Comparison of ENCODE assay signal across 16 cellular contexts in the genomic region with DNA sequence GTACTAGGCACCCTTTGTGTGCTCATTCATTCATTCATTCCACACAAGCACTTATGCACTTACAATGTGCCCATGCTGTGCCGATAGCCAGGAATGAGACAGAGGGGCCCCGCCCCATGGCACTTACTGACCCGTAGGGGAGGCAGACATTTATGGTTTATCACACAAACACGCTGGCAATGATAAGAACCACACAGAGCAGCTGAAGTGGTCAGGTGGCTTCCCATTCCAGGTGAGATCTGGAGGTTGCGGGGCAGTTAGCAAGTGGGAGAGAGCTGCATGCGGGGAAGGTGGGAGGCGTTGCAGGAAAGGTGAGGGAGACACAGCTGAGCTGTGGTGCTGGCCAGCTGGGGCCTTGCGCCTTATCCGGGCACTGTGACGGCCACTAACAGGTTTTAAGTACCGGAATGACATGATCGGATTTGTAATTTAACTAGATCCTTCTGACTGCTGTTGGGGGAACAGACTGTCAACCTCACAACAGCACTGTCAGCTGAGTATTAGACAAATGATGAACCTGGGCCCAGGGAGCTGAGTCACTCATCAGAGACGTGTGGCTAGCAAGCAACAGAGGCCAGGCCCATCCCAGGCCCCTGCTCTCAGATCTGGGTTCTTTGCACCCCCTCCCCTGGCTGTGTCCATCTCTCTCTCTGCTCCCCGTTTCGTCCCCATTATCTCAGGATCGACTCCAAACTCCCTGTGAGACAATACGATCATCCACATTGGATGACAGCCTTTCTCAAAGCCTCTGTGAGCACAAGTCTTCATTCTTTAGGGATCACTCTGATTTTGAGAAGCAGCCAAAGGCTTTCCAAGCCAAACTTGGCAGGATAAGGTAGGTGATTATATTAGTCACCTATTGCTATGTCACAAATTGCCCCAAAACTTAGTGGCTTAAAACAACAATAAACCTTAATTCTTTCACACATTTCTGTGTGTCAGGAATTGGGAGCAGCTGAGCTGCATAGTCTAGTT. TPM values are rescaled to one million over a fixed set of nuclear protein-coding genes. Genes with fewer than 3 reads are reported as not detected.
DNase-seq lines count a peak whose midpoint lies in the region; TF ChIP-seq lines count a peak whose summit lies in the region.
"Had no signal": no experiment of that assay in that cellular context is flagged by ENCODE, and none has a peak within 500 bp of the region (broad histone marks: within the 10 kb centered on the region; RNA-seq: fewer than 3 reads in every experiment).

No MANE protein-coding gene starts in this region.

- H3K4me1 ChIP-seq in ACC112 (ENCODE audit: control insufficient read depth, insufficient read depth, low read length, unreplicated experiment): peaks cover 31% of the 10 kb centered on the region
- H3K4me1 ChIP-seq in testis: peaks cover 5% of the 10 kb centered on the region
- H3K4me1 ChIP-seq in transverse colon: peaks cover 0 to 7% (median 2%) of the 10 kb centered on the region in 4 donors

- in situ Hi-C loops in transverse colon (cut with MboI; ENCODE audit: low pct_ligation_motif_present in 1 of 4, low pct_unique_long_range_greater_than_20kb in 1 of 4, low sequenced_read_pairs in 3 of 4): no loop called here

- intact Hi-C loops in testis (cut with DNase I; ENCODE audit: low total_unique reads): no loop called here
- intact Hi-C loops in transverse colon (cut with DNase I; ENCODE audit: low total_unique reads): no loop called here

- no peaks in the 10 kb centered on the region for H3K27me3 ChIP-seq in ACC112 (ENCODE audit: insufficient read depth, low read length)
- H3K27me3 ChIP-seq in testis: no peaks in the 10 kb centered on the region
- H3K27me3 ChIP-seq in transverse colon: no peaks in the 10 kb centered on the region

- no peaks in the 10 kb centered on the region for H3K36me3 ChIP-seq in ACC112 (ENCODE audit: insufficient read depth, low read length)
- H3K36me3 ChIP-seq in testis (ENCODE audit: low read depth, missing control alignments): no peaks in the 10 kb centered on the region
- no peaks in the 10 kb centered on the region for H3K36me3 ChIP-seq in transverse colon
- H3K36me3 ChIP-seq: BLaER1 treated with 17β-estradiol and CSF1 and Interleukin-3, amounts not matched to agents 10 nM and 100 nM had no signal

- TF ChIP-seq POLR2A in testis (IDR thresholded peaks at IDR 0.05) (no peak), transverse colon (IDR thresholded peaks at IDR 0.05) (no peak)

- H3K9me3 ChIP-seq in testis: no peaks in the 10 kb centered on the region
- H3K9me3 ChIP-seq in transverse colon: no peaks in the 10 kb centered on the region
- H3K9me3 ChIP-seq: BLaER1 treated with 17β-estradiol and CSF1 and Interleukin-3, amounts not matched to agents 10 nM and 100 nM had no signal

- H3K27ac ChIP-seq in ACC112 (ENCODE audit: low read depth, low read length) (peak overlapping the region; percentile 28; the same call in 1 of the 2 replicates), testis (no peak overlapping the region), transverse colon (no peak overlapping the region)
- H3K27ac ChIP-seq: BLaER1 treated with 17β-estradiol and CSF1 and Interleukin-3, amounts not matched to agents 10 nM and 100 nM had no signal

- H3K4me3 ChIP-seq in ACC112 (ENCODE audit: low read depth, low read length) (no peak overlapping the region), testis (no peak overlapping the region), transverse colon (no peak overlapping the region)
- H3K4me3 ChIP-seq: BLaER1 treated with 17β-estradiol and CSF1 and Interleukin-3, amounts not matched to agents 10 nM and 100 nM had no signal

- DNase-seq in HPDE6-E6E7 (ENCODE audit: extremely low spot score) (peak; percentile 47), amniotic epithelial cell (ENCODE audit: low read depth) (peak; percentile 46), iris pigment epithelial cell (ENCODE audit: low read depth) (peak; percentile 61), testis (no peak), iPS-NIHi11 (ENCODE audit: low spot score) (no peak), transverse colon (no peak)
- no peak for DNase-seq in activated naive CD4-positive, alpha-beta T cell treated with Interleukin-2 at 50 U/mL for 16 hours
- DNase-seq: activated CD4-positive, alpha-beta memory T cell treated with anti-CD3 and anti-CD28 coated beads for 36 hours; H9; immature natural killer cell; Kasumi-1; NCI-H774; stimulated activated naive B cell treated with anti-CD40 and anti-IgM and Interleukin-4, amounts not matched to agents 10 μg/mL and 1 μg/mL and 100 μg/mL, for 72 hours had no signal

- WGBS in testis, 2 donors: 88% methylated on average over 17 of the region's 17 CpGs
- WGBS in transverse colon (ENCODE audit: low coverage in 1 of 2), 2 donors: 69 to 95% methylated on average over 4 to 17 of the region's 17 CpGs

- TF ChIP-seq CTCF in testis (IDR thresholded peaks at IDR 0.05): no peak
- TF ChIP-seq CTCF in transverse colon (IDR thresholded peaks at IDR 0.05): no peak

- no peaks in the 10 kb centered on the region for H3K79me2 ChIP-seq in ACC112 (ENCODE audit: control insufficient read depth, insufficient read depth, low read length, unreplicated experiment)

- no peak for TF ChIP-seq EP300 in transverse colon (IDR thresholded peaks at IDR 0.05; ENCODE audit: low read depth)

- no peak overlapping the region for H2AFZ ChIP-seq in ACC112 (ENCODE audit: low read length, unreplicated experiment)

RNA-seq across cellular contexts. Expression of a gene that starts 28.4 kb away (rescaled TPM):
- 1 to 10 TPM; 1.2 to 1.7 TPM for total RNA-seq in testis
- 1.7 TPM for polyA plus RNA-seq in testis (ENCODE audit: insufficient read depth, low read depth, low replicate concordance)
- total RNA-seq in transverse colon: 10 to 100 TPM in 3 of 4 donors, 1 to 10 TPM in 1; 8.5 to 19.7 (median 13.9) TPM
- total RNA-seq: neural crest cell had no signal
- polyA plus RNA-seq: immature natural killer cell had no signal

RNA-seq across cellular contexts. Expression of a gene that starts 48.1 kb away (rescaled TPM):
- total RNA-seq in testis (1 to 10 TPM in 1 of 2 donors, under 1 TPM in 1; 0.93 to 2.2 TPM), transverse colon (10 to 100 TPM in 2 of 4 donors, 1 to 10 TPM in 1, not detected in 1; 9.0 to 37.0 (median 15.7) TPM)
- 62.6 TPM for polyA plus RNA-seq in testis (ENCODE audit: insufficient read depth, low read depth, low replicate concordance)
- total RNA-seq: activated CD4-positive, alpha-beta memory T cell treated with anti-CD3 and anti-CD28 coated beads for 36 hours; neural crest cell had no signal

Comparison
In these comparisons a context has a peak if more than half of its experiments do, and no peak if none do; other contexts are left out.
1. DNase-seq: peak in HPDE6-E6E7 (single experiment), amniotic epithelial cell (single experiment) and iris pigment epithelial cell (single experiment); none in testis (single experiment), iPS-NIHi11 (single experiment), transverse colon (single experiment) and activated naive CD4-positive, alpha-beta T cell treated with Interleukin-2 at 50 U/mL for 16 hours (single experiment).